In the genomic region with DNA sequence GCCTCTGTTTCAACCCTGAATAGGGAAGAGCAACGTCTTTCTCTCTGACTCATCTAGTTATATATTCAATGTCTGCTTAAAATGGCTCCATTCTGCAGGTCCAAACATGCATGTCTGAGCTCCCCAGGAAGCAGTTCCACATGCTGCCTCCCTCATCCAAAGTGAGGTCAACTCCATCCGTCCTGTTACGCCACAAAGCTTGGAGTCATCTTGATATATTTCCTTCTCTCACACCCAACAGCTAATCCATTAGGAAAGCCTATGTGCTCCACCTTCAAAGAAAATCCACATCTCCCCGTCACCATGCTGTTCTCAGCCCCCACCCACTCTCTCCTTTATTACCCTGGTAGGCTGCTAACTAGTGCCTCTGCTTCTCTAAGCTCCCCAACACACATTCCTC, we compare ENCODE assay signal across 17 cellular contexts.
DNase-seq lines count a peak whose midpoint lies in the region; FAIRE-seq and TF ChIP-seq lines count a peak whose summit lies in the region.
"Had no signal": no experiment of that assay in that cellular context is flagged by ENCODE, and none has a peak within 500 bp of the region (broad histone marks: within the 10 kb centered on the region; RNA-seq: fewer than 3 reads in every experiment).

No MANE protein-coding gene starts in this region.

- H3K27me3 ChIP-seq in BLaER1 treated with 17β-estradiol and CSF1 and Interleukin-3, amounts not matched to agents 10 nM and 100 nM = no peaks in the 10 kb centered on the region
- no peaks in the 10 kb centered on the region for H3K27me3 ChIP-seq in astrocyte (ENCODE audit: insufficient read depth, low read length)
- H3K27me3 ChIP-seq in keratinocyte (ENCODE audit: control insufficient read depth, extremely low read depth, insufficient read depth, low read length) = no peaks in the 10 kb centered on the region

- H3K9me3 Mint-ChIP-seq in astrocyte (ENCODE audit: unreplicated experiment) = peaks cover 4% of the 10 kb centered on the region
- H3K9me3 Mint-ChIP-seq: CD8-positive, alpha-beta T cell had no signal

- H3K27me3 Mint-ChIP-seq in astrocyte (ENCODE audit: low read depth, unreplicated experiment) = no peaks in the 10 kb centered on the region

- H3K4me3 Mint-ChIP-seq in astrocyte (ENCODE audit: unreplicated experiment) = no peak overlapping the region
- H3K4me3 Mint-ChIP-seq: B cell; CD8-positive, alpha-beta T cell had no signal

- H3K36me3 ChIP-seq in BLaER1 treated with 17β-estradiol and CSF1 and Interleukin-3, amounts not matched to agents 10 nM and 100 nM = no peaks in the 10 kb centered on the region
- H3K36me3 ChIP-seq in astrocyte (ENCODE audit: insufficient read depth, low read length) (no peaks in the 10 kb centered on the region), keratinocyte (ENCODE audit: control insufficient read depth in 2 of 2, extremely low read depth in 1 of 2, insufficient read depth in 2 of 2, low read length in 2 of 2) (no peaks in the 10 kb centered on the region)

- no peaks in the 10 kb centered on the region for H3K9me1 ChIP-seq in keratinocyte (ENCODE audit: control insufficient read depth, extremely low read depth, insufficient read depth, low read length)

- peak overlapping the region; percentile 8 for H2AFZ ChIP-seq in astrocyte (ENCODE audit: low read depth, low read length)
- H2AFZ ChIP-seq in keratinocyte (ENCODE audit: control insufficient read depth, low read length) = no peak overlapping the region

- no peak overlapping the region for H3K9ac ChIP-seq in BLaER1 treated with 17β-estradiol and CSF1 and Interleukin-3, amounts not matched to agents 10 nM and 100 nM
- no peak overlapping the region for H3K9ac ChIP-seq in astrocyte (ENCODE audit: low read length)
- peak overlapping the region; percentile 6 for H3K9ac ChIP-seq in keratinocyte (ENCODE audit: control insufficient read depth, extremely low read depth, insufficient read depth, low read length)

- H3K36me3 Mint-ChIP-seq in astrocyte (ENCODE audit: low read depth, unreplicated experiment) = no peaks in the 10 kb centered on the region
- H3K36me3 Mint-ChIP-seq: CD8-positive, alpha-beta T cell had no signal

- H3K79me2 ChIP-seq in astrocyte (ENCODE audit: insufficient read depth, low read length) (no peaks in the 10 kb centered on the region), keratinocyte (ENCODE audit: control insufficient read depth, insufficient read depth, low read length) (no peaks in the 10 kb centered on the region)

- DNase-seq in ELR (ENCODE audit: low read depth) = peak; percentile 70
- no peak for DNase-seq in astrocyte (ENCODE audit: low read depth)
- peak; percentile 66 for DNase-seq in keratinocyte (ENCODE audit: low read depth, low spot score)
- DNase-seq in mesenteric fat pad (ENCODE audit: low spot score) = no peak
- DNase-seq in NCI-H510A treated with DMSO at 0.1 percent for 48 hours (lab: John Stamatoyannopoulos, UW) = no peak
- no peak for DNase-seq in activated CD4-positive, alpha-beta T cell treated with anti-CD3 and anti-CD28 coated beads, Interleukin-2, amount 50 U/mL, for 4 hours
- DNase-seq: CD8-positive, alpha-beta T cell; DMS79 treated with DMSO at 0.1 percent for 48 hours; IMR-90; Karpas-422; MM.1S; NCI-H1092 treated with DMSO at 0.1 percent for 48 hours; NCI-H2081 treated with DMSO at 0.1 percent for 48 hours; NCI-H510A; NCI-H82 had no signal

- dilution Hi-C loops in keratinocyte (cut with MboI; ENCODE audit: extremely low pct_ligation_motif_present, low sequenced_read_pairs) = no loop called here

- H3K4me1 Mint-ChIP-seq in astrocyte (ENCODE audit: low read depth, unreplicated experiment) = peaks cover 39% of the 10 kb centered on the region
- H3K4me1 Mint-ChIP-seq: B cell had no signal

- TF ChIP-seq CTCF in astrocyte (IDR thresholded peaks at IDR 0.05; ENCODE audit: insufficient read depth, low read depth, low read length) (no peak), keratinocyte (optimal IDR thresholded peaks at IDR 0.05 in 1 of 3, IDR thresholded peaks at IDR 0.05 in 1 of 3, conservative IDR thresholded peaks at IDR 0.05 in 1 of 3; ENCODE audit: extremely low read depth in 1 of 3, insufficient read depth in 2 of 3, low read length in 3 of 3) (no peak)

- no peak overlapping the region for H3K4me3 ChIP-seq in BLaER1 treated with 17β-estradiol and CSF1 and Interleukin-3, amounts not matched to agents 10 nM and 100 nM
- H3K4me3 ChIP-seq in astrocyte (ENCODE audit: insufficient read depth, low read depth, low read length) (no peak overlapping the region), keratinocyte (ENCODE audit: control insufficient read depth in 2 of 3, extremely low read depth in 1 of 3, insufficient read depth in 2 of 3, low read depth in 1 of 3, low read length in 3 of 3) (no peak overlapping the region)

- peak overlapping the region; percentile 30 for H3K27ac Mint-ChIP-seq in astrocyte (ENCODE audit: unreplicated experiment)
- H3K27ac Mint-ChIP-seq: B cell; CD8-positive, alpha-beta T cell had no signal

- H3K27ac ChIP-seq in BLaER1 treated with 17β-estradiol and CSF1 and Interleukin-3, amounts not matched to agents 10 nM and 100 nM = no peak overlapping the region
- H3K27ac ChIP-seq in astrocyte (ENCODE audit: low read depth, low read length) (no peak overlapping the region), keratinocyte (ENCODE audit: control insufficient read depth, insufficient read depth, low read length) (peak overlapping the region; percentile 69)

- peak overlapping the region; percentile 24 to 91 (median 84); a peak in 12 of 22 replicates for H3K4me2 ChIP-seq in BLaER1 treated with 17β-estradiol and CSF1 and Interleukin-3, amounts not matched to agents 10 nM and 100 nM
- peak overlapping the region; percentile 7 for H3K4me2 ChIP-seq in astrocyte (ENCODE audit: low read length)
- H3K4me2 ChIP-seq in keratinocyte (ENCODE audit: control insufficient read depth, extremely low read depth, insufficient read depth, low read depth, low read length) = peak overlapping the region; percentile 31

- no peaks in the 10 kb centered on the region for H4K20me1 ChIP-seq in BLaER1 treated with 17β-estradiol and CSF1 and Interleukin-3, amounts not matched to agents 10 nM and 100 nM
- no peaks in the 10 kb centered on the region for H4K20me1 ChIP-seq in astrocyte (ENCODE audit: insufficient read depth, low read length)
- no peaks in the 10 kb centered on the region for H4K20me1 ChIP-seq in keratinocyte (ENCODE audit: control insufficient read depth, extremely low read depth, insufficient read depth, low read length)

- FAIRE-seq in astrocyte (lab: Jason Lieb, UNC) (no peak), keratinocyte (lab: Jason Lieb, UNC) (peak; percentile 90)

- H3K4me1 ChIP-seq in BLaER1 treated with 17β-estradiol and CSF1 and Interleukin-3, amounts not matched to agents 10 nM and 100 nM = peaks cover 22 to 34% (median 27%) of the 10 kb centered on the region in 10 experiments
- H3K4me1 ChIP-seq in astrocyte (ENCODE audit: insufficient read depth, low read length) = peaks cover 11% of the 10 kb centered on the region
- H3K4me1 ChIP-seq in keratinocyte (ENCODE audit: control insufficient read depth, extremely low read depth, insufficient read depth, low read length) = peaks cover 57% of the 10 kb centered on the region

- H3K9me3 ChIP-seq in BLaER1 treated with 17β-estradiol and CSF1 and Interleukin-3, amounts not matched to agents 10 nM and 100 nM (replicated peaks in 1 of 11) = peaks cover 0 to 12% (median 0%) of the 10 kb centered on the region in 11 experiments; a peak in 4 of 22 replicates
- no peaks in the 10 kb centered on the region for H3K9me3 ChIP-seq in astrocyte (ENCODE audit: insufficient read depth, low read depth, low read length)
- H3K9me3 ChIP-seq in keratinocyte (ENCODE audit: control insufficient read depth, low read depth, low read length) = no peaks in the 10 kb centered on the region

Comparison
In these comparisons a context has a peak if more than half of its experiments do, and no peak if none do; other contexts are left out.
1. H3K4me2 ChIP-seq: peak in every context shown above with its lines; median percentile 84 in BLaER1 treated with 17β-estradiol and CSF1 and Interleukin-3, amounts not matched to agents 10 nM and 100 nM; 31 in keratinocyte; 7 in astrocyte.
2. DNase-seq: peak in ELR (single experiment) and keratinocyte (single experiment); none in astrocyte (single experiment), mesenteric fat pad (single experiment), NCI-H510A treated with DMSO at 0.1 percent for 48 hours (single experiment) and activated CD4-positive, alpha-beta T cell treated with anti-CD3 and anti-CD28 coated beads, Interleukin-2, amount 50 U/mL, for 4 hours (0 of 2).